12 cellular contexts compared by ENCODE assay signal in the genomic region with DNA sequence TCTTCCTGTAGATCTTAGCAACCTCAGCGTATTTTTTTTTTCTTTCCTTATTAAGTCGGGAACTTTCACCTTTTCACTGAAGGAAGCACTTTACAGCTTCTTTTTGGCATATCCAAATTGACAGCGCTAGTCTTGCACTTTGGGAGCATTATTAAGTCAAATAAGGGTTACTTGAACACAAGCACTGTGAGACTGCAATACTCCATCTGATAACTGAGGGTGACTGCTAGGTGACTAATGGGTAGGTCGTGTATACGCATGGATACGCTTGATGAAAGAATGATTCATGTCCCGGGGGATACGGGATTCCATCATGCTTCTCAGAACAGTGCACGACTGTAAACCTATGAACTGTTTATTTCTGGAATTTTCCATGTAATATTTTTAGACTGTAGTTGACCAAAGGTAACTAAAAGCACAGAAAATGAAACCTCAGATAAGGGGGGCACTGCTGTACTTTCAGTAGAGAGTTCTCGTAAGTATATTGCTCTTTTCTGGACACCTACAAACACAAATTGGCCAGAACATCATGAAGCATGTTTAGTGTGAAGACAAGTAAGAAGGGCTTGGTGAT.
DNase-seq lines count a peak whose midpoint lies in the region; ATAC-seq and TF ChIP-seq lines count a peak whose summit lies in the region.
"Had no signal": no experiment of that assay in that cellular context is flagged by ENCODE, and none has a peak within 500 bp of the region (broad histone marks: within the 10 kb centered on the region; RNA-seq: fewer than 3 reads in every experiment).

No MANE protein-coding gene starts in this region.

- peak; percentile 94 for DNase-seq in MCF 10A (ENCODE audit: unreplicated experiment)
- DNase-seq in breast epithelium (ENCODE audit: low spot score in 2 of 2), result no peak
- peak; percentile 78 for DNase-seq in fibroblast of the conjunctiva (ENCODE audit: low read depth)
- DNase-seq in ascending aorta (ENCODE audit: low spot score in 2 of 2), result no peak
- DNase-seq in GM10266 (ENCODE audit: extremely low spot score), result no peak
- DNase-seq: activated CD4-positive, alpha-beta T cell treated with anti-CD3 and anti-CD28 coated beads, Interleukin-2, amount 50 U/mL, for 1 hour; lower lobe of right lung had no signal

- H3K36me3 Mint-ChIP-seq in MCF 10A (ENCODE audit: insufficient read depth, unreplicated experiment), result no peaks in the 10 kb centered on the region

- peak overlapping the region; percentile 74 for H3K27ac Mint-ChIP-seq in MCF 10A (ENCODE audit: low read depth, unreplicated experiment)
- H3K27ac Mint-ChIP-seq: activated naive CD4-positive, alpha-beta T cell treated with anti-CD3 and anti-CD28 coated beads, Interleukin-2, amount 50 U/mL, for 24 hours had no signal

- CTCF ChIA-PET in MCF 10A (lab: Yijun Ruan, JAX), result interaction anchor here (1.2 kb wide), 1 partner anchor 989 kb away, joined by 3 read pairs; no protein-coding TSS in a partner anchor

- BruUV-seq in MCF 10A (replicated peaks; lab: Mats Ljungman, UMichigan), result no TSS peak

- no peak overlapping the region for H3K4me3 Mint-ChIP-seq in MCF 10A (ENCODE audit: unreplicated experiment)
- H3K4me3 Mint-ChIP-seq: activated naive CD4-positive, alpha-beta T cell treated with anti-CD3 and anti-CD28 coated beads, Interleukin-2, amount 50 U/mL, for 24 hours had no signal

- POLR2A ChIA-PET in MCF 10A (lab: Yijun Ruan, JAX), result interaction anchor here (0.5 to 5.3 kb wide), 6 partner anchors 9 to 1024 kb away, joined by 3 to 19 read pairs (median 3); no protein-coding TSS in a partner anchor

- TF ChIP-seq CTCF in MCF 10A (IDR thresholded peaks at IDR 0.05; ENCODE audit: unreplicated experiment), result no peak
- no peak for TF ChIP-seq CTCF in breast epithelium (IDR thresholded peaks at IDR 0.05)
- TF ChIP-seq CTCF in WI38 (IDR thresholded peaks at IDR 0.05; ENCODE audit: low read depth, low read length), result no peak
- TF ChIP-seq CTCF in ascending aorta (IDR thresholded peaks at IDR 0.05), result no peak
- no peak for TF ChIP-seq CTCF in GM10266 (IDR thresholded peaks at IDR 0.05; ENCODE audit: control insufficient read depth, insufficient read depth, low read depth, missing control alignments)

- peaks cover 39% of the 10 kb centered on the region for H3K4me1 Mint-ChIP-seq in MCF 10A (ENCODE audit: insufficient read depth, unreplicated experiment)

- intact Hi-C loops in MCF 10A (cut with micrococcal nuclease), result no loop called here
- intact Hi-C loops in breast epithelium (cut with DNase I; ENCODE audit: low total_unique reads), result no loop called here
- intact Hi-C loops in ascending aorta (cut with DNase I), result no loop called here

- no peaks in the 10 kb centered on the region for H3K9me3 ChIP-seq in breast epithelium
- no peaks in the 10 kb centered on the region for H3K9me3 ChIP-seq in ascending aorta
- H3K9me3 ChIP-seq: esophagus muscularis mucosa, lower lobe of right lung had no signal

- no peaks in the 10 kb centered on the region for H3K27me3 Mint-ChIP-seq in MCF 10A (ENCODE audit: insufficient read depth, unreplicated experiment)
- H3K27me3 Mint-ChIP-seq: activated naive CD4-positive, alpha-beta T cell treated with anti-CD3 and anti-CD28 coated beads, Interleukin-2, amount 50 U/mL, for 24 hours had no signal

- H3K4me3 ChIP-seq in breast epithelium, result no peak overlapping the region
- H3K4me3 ChIP-seq in WI38 (ENCODE audit: low read depth, low read length), result 0 out of 2 replicates have a peak overlapping the region, but pooled peaks have one; percentile 6
- H3K4me3 ChIP-seq in ascending aorta, result no peak overlapping the region
- H3K4me3 ChIP-seq: esophagus muscularis mucosa, lower lobe of right lung had no signal

- H3K4me1 ChIP-seq in breast epithelium (no peaks in the 10 kb centered on the region), ascending aorta (no peaks in the 10 kb centered on the region)
- H3K4me1 ChIP-seq: lower lobe of right lung had no signal

- H3K36me3 ChIP-seq in breast epithelium (no peaks in the 10 kb centered on the region), ascending aorta (no peaks in the 10 kb centered on the region)
- H3K36me3 ChIP-seq: esophagus muscularis mucosa, lower lobe of right lung had no signal

- H3K27ac ChIP-seq in breast epithelium (no peak overlapping the region), ascending aorta (no peak overlapping the region)
- H3K27ac ChIP-seq: esophagus muscularis mucosa, lower lobe of right lung had no signal

- H3K27me3 ChIP-seq in breast epithelium, result no peaks in the 10 kb centered on the region
- H3K27me3 ChIP-seq in ascending aorta, result no peaks in the 10 kb centered on the region
- H3K27me3 ChIP-seq: esophagus muscularis mucosa had no signal

- H3K9me3 Mint-ChIP-seq in MCF 10A (ENCODE audit: unreplicated experiment), result no peaks in the 10 kb centered on the region
- H3K9me3 Mint-ChIP-seq: activated naive CD4-positive, alpha-beta T cell treated with anti-CD3 and anti-CD28 coated beads, Interleukin-2, amount 50 U/mL, for 24 hours had no signal

- no peak for TF ChIP-seq POLR2A in breast epithelium (IDR thresholded peaks at IDR 0.05)

- ATAC-seq in GM18861 (IDR thresholded peaks at IDR 0.05; ENCODE audit: unreplicated experiment) (no peak), HG03139 (IDR thresholded peaks at IDR 0.05; ENCODE audit: unreplicated experiment) (no peak)
- ATAC-seq: lower lobe of right lung had no signal

Comparison
In these comparisons a context has a peak if more than half of its experiments do, and no peak if none do; other contexts are left out.
1. DNase-seq: peak in MCF 10A (single experiment) and fibroblast of the conjunctiva (single experiment); none in breast epithelium (0 of 2), ascending aorta (0 of 2) and GM10266 (single experiment).